In the genomic region with DNA sequence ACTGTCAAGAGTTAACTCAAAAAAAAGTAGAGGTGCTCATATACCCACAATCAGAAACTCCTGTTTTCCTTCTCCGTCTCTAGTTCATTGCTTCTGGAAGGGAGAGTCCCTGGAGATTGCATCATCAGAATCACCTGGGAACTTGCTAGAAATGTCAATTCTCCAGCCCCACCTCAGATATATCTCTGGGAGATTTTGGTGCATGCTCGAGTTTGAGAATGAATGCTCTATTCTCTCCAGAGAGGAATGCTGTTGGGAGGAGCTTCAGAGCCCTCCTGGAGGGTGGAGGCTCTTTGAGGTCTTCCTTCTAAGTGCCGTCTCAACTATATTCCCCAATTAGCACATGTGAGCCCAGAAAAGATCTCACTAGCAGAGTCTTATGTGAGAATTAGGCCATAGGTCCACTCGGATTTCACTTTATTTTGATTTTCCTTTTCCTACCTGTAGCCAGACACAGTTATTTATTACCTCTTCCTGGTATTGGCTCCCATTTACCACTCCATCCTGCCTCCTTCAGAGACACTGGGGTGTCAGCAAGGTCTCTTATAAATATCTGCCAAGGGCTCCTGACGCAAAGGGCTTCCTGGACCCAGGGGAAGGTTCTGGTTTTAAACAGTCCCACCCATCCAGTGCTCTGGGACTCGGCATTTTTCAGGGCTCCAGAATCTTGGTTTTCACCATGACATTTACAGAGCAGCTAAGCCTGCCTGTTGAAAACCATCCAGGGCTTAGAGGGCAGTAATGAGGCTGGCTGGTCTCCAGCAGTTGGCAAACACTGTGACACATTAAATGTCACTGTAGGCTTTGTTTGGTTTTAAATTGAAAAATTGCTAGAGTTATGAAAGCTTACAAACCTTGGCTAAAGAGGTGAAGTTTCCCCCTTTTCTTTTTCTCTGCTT, we compare ENCODE assay signal across 11 cellular contexts.
DNase-seq lines count a peak whose midpoint lies in the region; ATAC-seq and TF ChIP-seq lines count a peak whose summit lies in the region.
"Had no signal": no experiment of that assay in that cellular context is flagged by ENCODE, and none has a peak within 500 bp of the region (broad histone marks: within the 10 kb centered on the region; RNA-seq: fewer than 3 reads in every experiment).

No MANE protein-coding gene starts in this region.

- H3K9me3 ChIP-seq in HCT116 (ENCODE audit: control insufficient read depth in 1 of 2, insufficient read depth in 1 of 2, low read depth in 1 of 2, low read length in 2 of 2) (no peaks in the 10 kb centered on the region), gastroesophageal sphincter (no peaks in the 10 kb centered on the region), smooth muscle cell (replicated peaks; ENCODE audit: low read depth) (no peaks in the 10 kb centered on the region), Peyer's patch (no peaks in the 10 kb centered on the region)

- CTCF ChIA-PET in HCT116 (lab: Charles Lee): no interaction called here

- TF ChIP-seq CTCF in HCT116 (IDR thresholded peaks at IDR 0.05 in 2 of 3, conservative IDR thresholded peaks at IDR 0.05 in 1 of 3; ENCODE audit: borderline replicate concordance in 1 of 3, insufficient read depth in 1 of 3, low read depth in 2 of 3, low read length in 2 of 3) (0 out of 6 replicates have a peak, but pooled peaks of 1 of the 3 experiments have one; percentile 3), gastroesophageal sphincter (IDR thresholded peaks at IDR 0.05) (peak in 1 of 4 experiments; percentile 23), smooth muscle cell (IDR thresholded peaks at IDR 0.05; ENCODE audit: borderline replicate concordance, insufficient read depth, poor library complexity, severe bottlenecking) (no peak), Peyer's patch (IDR thresholded peaks at IDR 0.05) (no peak)

- H4K20me1 ChIP-seq in HCT116 (ENCODE audit: insufficient read depth): no peaks in the 10 kb centered on the region
- no peaks in the 10 kb centered on the region for H4K20me1 ChIP-seq in smooth muscle cell (ENCODE audit: low read depth)

- H3K79me2 ChIP-seq in HCT116 (ENCODE audit: insufficient read depth, low read length): no peaks in the 10 kb centered on the region
- H3K79me2 ChIP-seq in smooth muscle cell (ENCODE audit: low read depth): no peaks in the 10 kb centered on the region

- no peaks in the 10 kb centered on the region for H3K27me3 ChIP-seq in HCT116 (ENCODE audit: insufficient read depth, low read length)
- H3K27me3 ChIP-seq in gastroesophageal sphincter: no peaks in the 10 kb centered on the region
- no peaks in the 10 kb centered on the region for H3K27me3 ChIP-seq in smooth muscle cell (ENCODE audit: low read depth)
- H3K27me3 ChIP-seq in Peyer's patch: no peaks in the 10 kb centered on the region

- no peaks in the 10 kb centered on the region for H3K9me3 Mint-ChIP-seq in stimulated activated effector memory CD8-positive, alpha-beta T cell treated with anti-CD3 and anti-CD28 coated beads, Interleukin-12 subunit alpha, Interleukin-12 subunit beta, amount 100 ng/mL, for 72 hours

- RAD21 ChIA-PET in HCT116 (lab: Charles Lee; ENCODE audit: low non-redundant PET in 1 of 2, low total read pairs in 2 of 2, uncharacterized antibody in 2 of 2, unreplicated experiment in 2 of 2): no interaction called here

- TF ChIP-seq POLR2A in HCT116 (IDR thresholded peaks at IDR 0.05; ENCODE audit: borderline replicate concordance, extremely low read depth, insufficient read depth, insufficient read length): no peak
- TF ChIP-seq POLR2A in gastroesophageal sphincter (IDR thresholded peaks at IDR 0.05): no peak
- TF ChIP-seq POLR2A in Peyer's patch (IDR thresholded peaks at IDR 0.05): no peak

- H3K9ac ChIP-seq in HCT116 (ENCODE audit: low read length): no peak overlapping the region
- no peak overlapping the region for H3K9ac ChIP-seq in smooth muscle cell (ENCODE audit: low read depth)

- H3K4me2 ChIP-seq in HCT116 (ENCODE audit: low read length) (no peak overlapping the region), smooth muscle cell (no peak overlapping the region)

- WGBS in gastroesophageal sphincter (ENCODE audit: low coverage in 1 of 2), 2 donors: 40 to 44% methylated on average over 3 to 6 of the region's 6 CpGs
- WGBS in smooth muscle cell (ENCODE audit: low lambda C conversion rate): 49% methylated on average over 6 of the region's 6 CpGs

- no peak for DNase-seq in HCT116 (ENCODE audit: low read depth, low spot score)
- DNase-seq in stimulated activated effector memory CD8-positive, alpha-beta T cell treated with anti-CD3 and anti-CD28 coated beads, Interleukin-12 subunit alpha, Interleukin-12 subunit beta, amount 100 ng/mL, for 72 hours (ENCODE audit: low spot score in 2 of 2): no peak
- DNase-seq in smooth muscle cell (lab: John Stamatoyannopoulos, UW; ENCODE audit: unreplicated experiment): no peak
- DNase-seq in Peyer's patch: no peak
- no peak for DNase-seq in stimulated activated CD4-positive, alpha-beta T cell treated with anti-CD3 and anti-CD28 coated beads, Interleukin-15, amount 100 ng/mL, for 24 hours
- DNase-seq: activated CD4-positive, alpha-beta memory T cell treated with anti-CD3 and anti-CD28 coated beads, Interleukin-2, amount 10 ng/mL, durations not matched to agents 7 days and 5 days; glutamatergic neuron; KG1 had no signal

- no peaks in the 10 kb centered on the region for H3F3A ChIP-seq in smooth muscle cell (ENCODE audit: low read depth)

- intact Hi-C loops in HCT116 (cut with micrococcal nuclease): no loop called here

- no TSS peak for BruUV-seq in HCT116 (replicated peaks; lab: Mats Ljungman, UMichigan)

- H3K4me1 ChIP-seq in HCT116 (ENCODE audit: control insufficient read depth in 1 of 2, insufficient read depth in 2 of 2, low read length in 2 of 2): no peaks in the 10 kb centered on the region
- peaks cover 4 to 23% (median 8%) of the 10 kb centered on the region in 3 donors for H3K4me1 ChIP-seq in gastroesophageal sphincter
- no peaks in the 10 kb centered on the region for H3K4me1 ChIP-seq in smooth muscle cell (ENCODE audit: low read depth)
- peaks cover 0 to 5% (median 0%) of the 10 kb centered on the region in 4 donors for H3K4me1 ChIP-seq in Peyer's patch

- peak overlapping the region; percentile 69 for H3K27ac Mint-ChIP-seq in stimulated activated effector memory CD8-positive, alpha-beta T cell treated with anti-CD3 and anti-CD28 coated beads, Interleukin-12 subunit alpha, Interleukin-12 subunit beta, amount 100 ng/mL, for 72 hours
- H3K27ac Mint-ChIP-seq: activated CD4-positive, alpha-beta memory T cell treated with anti-CD3 and anti-CD28 coated beads, Interleukin-2, amount 10 ng/mL, durations not matched to agents 7 days and 5 days had no signal

- H2AFZ ChIP-seq in HCT116 (ENCODE audit: low read depth, low read length, poor library complexity, severe bottlenecking): no peak overlapping the region
- H2AFZ ChIP-seq in smooth muscle cell (ENCODE audit: low read depth): no peak overlapping the region

- POLR2A ChIA-PET in HCT116 (lab: Charles Lee): no interaction called here

- no peak for TF ChIP-seq EP300 in gastroesophageal sphincter (IDR thresholded peaks at IDR 0.05)

- H3K36me3 Mint-ChIP-seq in stimulated activated effector memory CD8-positive, alpha-beta T cell treated with anti-CD3 and anti-CD28 coated beads, Interleukin-12 subunit alpha, Interleukin-12 subunit beta, amount 100 ng/mL, for 72 hours: no peaks in the 10 kb centered on the region

- no peak overlapping the region for H3K4me3 Mint-ChIP-seq in stimulated activated effector memory CD8-positive, alpha-beta T cell treated with anti-CD3 and anti-CD28 coated beads, Interleukin-12 subunit alpha, Interleukin-12 subunit beta, amount 100 ng/mL, for 72 hours
- H3K4me3 Mint-ChIP-seq: activated CD4-positive, alpha-beta memory T cell treated with anti-CD3 and anti-CD28 coated beads, Interleukin-2, amount 10 ng/mL, durations not matched to agents 7 days and 5 days had no signal

- H3K27ac ChIP-seq in HCT116 (ENCODE audit: low read depth, low read length) (no peak overlapping the region), gastroesophageal sphincter (peak overlapping the region; percentile 31 to 69 (median 50)), smooth muscle cell (ENCODE audit: low read depth) (no peak overlapping the region), Peyer's patch (no peak overlapping the region)

- ATAC-seq in HCT116: peak; percentile 40; the same call in 1 of the 2 replicates
- ATAC-seq in SK-N-SH treated with all-trans-retinoic acid at 6 μM for 48 hours: peak; percentile 47; the same call in 2 of the 3 replicates
- peak; percentile 66 for ATAC-seq in gastroesophageal sphincter
- no peak for ATAC-seq in stimulated activated effector memory CD8-positive, alpha-beta T cell treated with anti-CD3 and anti-CD28 coated beads, Interleukin-12 subunit alpha, Interleukin-12 subunit beta, amount 100 ng/mL, for 72 hours
- no peak for ATAC-seq in HG03442 (IDR thresholded peaks at IDR 0.05; ENCODE audit: unreplicated experiment)

- no peak for TF ChIP-seq RAD21 in HCT116 (IDR thresholded peaks at IDR 0.05; ENCODE audit: low read depth)

- no peaks in the 10 kb centered on the region for H3K36me3 ChIP-seq in HCT116 (ENCODE audit: control insufficient read depth in 1 of 2, insufficient read depth in 2 of 2, low read length in 2 of 2)
- H3K36me3 ChIP-seq in gastroesophageal sphincter: no peaks in the 10 kb centered on the region
- H3K36me3 ChIP-seq in smooth muscle cell (ENCODE audit: low read depth): no peaks in the 10 kb centered on the region
- no peaks in the 10 kb centered on the region for H3K36me3 ChIP-seq in Peyer's patch

- H3K9me2 ChIP-seq in HCT116 (ENCODE audit: insufficient read depth): no peaks in the 10 kb centered on the region

- peaks cover 55% of the 10 kb centered on the region for H3K4me1 Mint-ChIP-seq in stimulated activated effector memory CD8-positive, alpha-beta T cell treated with anti-CD3 and anti-CD28 coated beads, Interleukin-12 subunit alpha, Interleukin-12 subunit beta, amount 100 ng/mL, for 72 hours

- H3K4me3 ChIP-seq in HCT116 (replicated peaks in 1 of 2; ENCODE audit: low read depth in 1 of 2, low read length in 2 of 2): no peak overlapping the region
- H3K4me3 ChIP-seq in gastroesophageal sphincter: no peak overlapping the region
- H3K4me3 ChIP-seq in smooth muscle cell: no peak overlapping the region
- H3K4me3 ChIP-seq in Peyer's patch: no peak overlapping the region

TF ChIP-seq in HCT116, 20 proteins besides CTCF, POLR2A, EP300 and RAD21 (continues in another document):
- TF ChIP-seq SIN3A (IDR thresholded peaks at IDR 0.05; ENCODE audit: low read depth) (no peak), EGR1 (IDR thresholded peaks at IDR 0.05; ENCODE audit: low read depth) (no peak), JUND (IDR thresholded peaks at IDR 0.05) (no peak)

TF ChIP-seq in SK-N-SH treated with all-trans-retinoic acid at 6 μM for 48 hours, 23 proteins besides CTCF, POLR2A, EP300 and RAD21:
- TF ChIP-seq ZNF8 (CRISPR knock-in tag; IDR thresholded peaks at IDR 0.05): no peak

Comparison
In these comparisons a context has a peak if more than half of its experiments do, and no peak if none do; other contexts are left out.
1. ATAC-seq: peak in HCT116 (single experiment), SK-N-SH treated with all-trans-retinoic acid at 6 μM for 48 hours (single experiment) and gastroesophageal sphincter (single experiment); none in stimulated activated effector memory CD8-positive, alpha-beta T cell treated with anti-CD3 and anti-CD28 coated beads, Interleukin-12 subunit alpha, Interleukin-12 subunit beta, amount 100 ng/mL, for 72 hours (single experiment) and HG03442 (single experiment).
2. H3K27ac ChIP-seq: peak in gastroesophageal sphincter (4 of 4); none in HCT116 (single experiment), smooth muscle cell (single experiment) and Peyer's patch (0 of 4).